18 cellular contexts compared by ENCODE assay signal in genomic region chrX:130771648-130772312, GRCh38.
DNase-seq lines count a peak whose midpoint lies in the region; ATAC-seq and TF ChIP-seq lines count a peak whose summit lies in the region.
"Had no signal": no experiment of that assay in that cellular context is flagged by ENCODE, and none has a peak within 500 bp of the region (broad histone marks: within the 10 kb centered on the region; RNA-seq: fewer than 3 reads in every experiment).

No MANE protein-coding gene starts in this region.

- H3K27ac ChIP-seq in RWPE2 (ENCODE audit: poor library complexity, severe bottlenecking) (peak overlapping the region; percentile 68), fibroblast of lung (ENCODE audit: insufficient read depth, low read length) (peak overlapping the region; percentile 14)
- H3K27ac ChIP-seq: heart left ventricle, neutrophil, suprapubic skin had no signal

- H3K4me1 Mint-ChIP-seq in activated naive CD8-positive, alpha-beta T cell (ENCODE audit: low read depth): no peaks in the 10 kb centered on the region
- peaks cover 2% of the 10 kb centered on the region for H3K4me1 Mint-ChIP-seq in activated naive CD8-positive, alpha-beta T cell treated with anti-CD3 and anti-CD28 coated beads for 36 hours
- peaks cover 5% of the 10 kb centered on the region for H3K4me1 Mint-ChIP-seq in stimulated activated effector memory CD8-positive, alpha-beta T cell treated with anti-CD3 and anti-CD28 coated beads, Interleukin-12 subunit alpha, Interleukin-12 subunit beta, amount 100 ng/mL, for 72 hours
- H3K4me1 Mint-ChIP-seq: activated B cell treated with CpG ODN at 0.5 μM for 24 hours; activated naive CD4-positive, alpha-beta T cell treated with anti-CD3 and anti-CD28 coated beads, Interleukin-2, amount 10 ng/mL, durations not matched to agents 7 days and 5 days had no signal

- H3K9me3 Mint-ChIP-seq in activated naive CD8-positive, alpha-beta T cell (ENCODE audit: low read depth): no peaks in the 10 kb centered on the region
- no peaks in the 10 kb centered on the region for H3K9me3 Mint-ChIP-seq in activated naive CD8-positive, alpha-beta T cell treated with anti-CD3 and anti-CD28 coated beads for 36 hours
- H3K9me3 Mint-ChIP-seq in stimulated activated effector memory CD8-positive, alpha-beta T cell treated with anti-CD3 and anti-CD28 coated beads, Interleukin-12 subunit alpha, Interleukin-12 subunit beta, amount 100 ng/mL, for 72 hours: no peaks in the 10 kb centered on the region
- H3K9me3 Mint-ChIP-seq: activated B cell treated with CpG ODN at 0.5 μM for 24 hours; activated naive CD4-positive, alpha-beta T cell treated with anti-CD3 and anti-CD28 coated beads, Interleukin-2, amount 10 ng/mL, durations not matched to agents 7 days and 5 days; activated T-cell treated with anti-CD3 and anti-CD28 coated beads, Interleukin-2, amount 50 U/mL, for 24 hours; CD4-positive, CD25-positive, alpha-beta regulatory T cell had no signal

- H3K4me1 ChIP-seq in RWPE2 (ENCODE audit: insufficient read depth, poor library complexity, severe bottlenecking) (peaks cover 11% of the 10 kb centered on the region), fibroblast of lung (ENCODE audit: control insufficient read depth, extremely low read depth, insufficient read depth, low read length) (peaks cover 4% of the 10 kb centered on the region)
- H3K4me1 ChIP-seq: suprapubic skin had no signal

- H3K9me3 ChIP-seq in RWPE2 (ENCODE audit: severe bottlenecking) (no peaks in the 10 kb centered on the region), fibroblast of lung (ENCODE audit: control insufficient read depth, insufficient read depth, low read depth, low read length) (no peaks in the 10 kb centered on the region), MG63 (no peaks in the 10 kb centered on the region)
- H3K9me3 ChIP-seq: heart left ventricle, mucosa of descending colon, neutrophil, suprapubic skin had no signal

- H3K36me3 Mint-ChIP-seq in activated naive CD8-positive, alpha-beta T cell: peaks cover 10% of the 10 kb centered on the region
- peaks cover 10% of the 10 kb centered on the region for H3K36me3 Mint-ChIP-seq in activated naive CD8-positive, alpha-beta T cell treated with anti-CD3 and anti-CD28 coated beads for 36 hours
- no peaks in the 10 kb centered on the region for H3K36me3 Mint-ChIP-seq in stimulated activated effector memory CD8-positive, alpha-beta T cell treated with anti-CD3 and anti-CD28 coated beads, Interleukin-12 subunit alpha, Interleukin-12 subunit beta, amount 100 ng/mL, for 72 hours

- no peak overlapping the region for H3K4me2 ChIP-seq in fibroblast of lung (ENCODE audit: extremely low read depth, insufficient read depth, low read length)

- no peaks in the 10 kb centered on the region for H4K20me1 ChIP-seq in fibroblast of lung (ENCODE audit: control insufficient read depth, extremely low read depth, insufficient read depth, low read length)

- no peak for TF ChIP-seq CTCF in RWPE2 (IDR thresholded peaks at IDR 0.05; ENCODE audit: poor library complexity, severe bottlenecking)
- no peak for TF ChIP-seq CTCF in fibroblast of lung (conservative IDR thresholded peaks at IDR 0.05 in 1 of 2, IDR thresholded peaks at IDR 0.05 in 1 of 2; ENCODE audit: low read depth in 1 of 2, low read length in 2 of 2)

- peak overlapping the region; percentile 16 for H3K27ac Mint-ChIP-seq in activated naive CD8-positive, alpha-beta T cell
- H3K27ac Mint-ChIP-seq in activated naive CD8-positive, alpha-beta T cell treated with anti-CD3 and anti-CD28 coated beads for 36 hours: no peak overlapping the region
- H3K27ac Mint-ChIP-seq in stimulated activated effector memory CD8-positive, alpha-beta T cell treated with anti-CD3 and anti-CD28 coated beads, Interleukin-12 subunit alpha, Interleukin-12 subunit beta, amount 100 ng/mL, for 72 hours: no peak overlapping the region
- H3K27ac Mint-ChIP-seq: activated B cell treated with CpG ODN at 0.5 μM for 24 hours; activated naive CD4-positive, alpha-beta T cell treated with anti-CD3 and anti-CD28 coated beads, Interleukin-2, amount 10 ng/mL, durations not matched to agents 7 days and 5 days; activated T-cell treated with anti-CD3 and anti-CD28 coated beads, Interleukin-2, amount 50 U/mL, for 24 hours had no signal

- no peaks in the 10 kb centered on the region for H3K79me2 ChIP-seq in fibroblast of lung (ENCODE audit: control insufficient read depth, insufficient read depth, low read length)

- H3K27me3 ChIP-seq in RWPE2 (ENCODE audit: insufficient read depth, poor library complexity, severe bottlenecking) (no peaks in the 10 kb centered on the region), fibroblast of lung (ENCODE audit: control insufficient read depth, insufficient read depth, low read length) (no peaks in the 10 kb centered on the region), MG63 (no peaks in the 10 kb centered on the region)
- H3K27me3 ChIP-seq: heart left ventricle, neutrophil, suprapubic skin had no signal

- no peak for ATAC-seq in RWPE2 (ENCODE audit: low read depth)
- ATAC-seq in stimulated activated effector memory CD8-positive, alpha-beta T cell treated with anti-CD3 and anti-CD28 coated beads, Interleukin-12 subunit alpha, Interleukin-12 subunit beta, amount 100 ng/mL, for 72 hours: peak; percentile 48
- ATAC-seq: GM12878, heart left ventricle, mucosa of descending colon had no signal

- H3K4me3 ChIP-seq in RWPE2 (ENCODE audit: severe bottlenecking): no peak overlapping the region
- H3K4me3 ChIP-seq in fibroblast of lung (replicated peaks in 1 of 4; ENCODE audit: control extremely low read depth in 1 of 4, insufficient read depth in 1 of 4, low read depth in 3 of 4, low read length in 4 of 4): no peak overlapping the region
- no peak overlapping the region for H3K4me3 ChIP-seq in MG63
- H3K4me3 ChIP-seq: GM12878, heart left ventricle, mucosa of descending colon, suprapubic skin had no signal

- no peak overlapping the region for H3K9ac ChIP-seq in fibroblast of lung (ENCODE audit: insufficient read depth, low read length)

- H3K36me3 ChIP-seq in RWPE2 (ENCODE audit: low read depth) (no peaks in the 10 kb centered on the region), fibroblast of lung (ENCODE audit: control insufficient read depth, insufficient read depth, low read length) (no peaks in the 10 kb centered on the region), MG63 (no peaks in the 10 kb centered on the region)
- H3K36me3 ChIP-seq: heart left ventricle, neutrophil, suprapubic skin had no signal

- no peak overlapping the region for H2AFZ ChIP-seq in fibroblast of lung (ENCODE audit: low read length)

- no peak overlapping the region for H3K4me3 Mint-ChIP-seq in activated naive CD8-positive, alpha-beta T cell
- no peak overlapping the region for H3K4me3 Mint-ChIP-seq in activated naive CD8-positive, alpha-beta T cell treated with anti-CD3 and anti-CD28 coated beads for 36 hours
- H3K4me3 Mint-ChIP-seq in stimulated activated effector memory CD8-positive, alpha-beta T cell treated with anti-CD3 and anti-CD28 coated beads, Interleukin-12 subunit alpha, Interleukin-12 subunit beta, amount 100 ng/mL, for 72 hours: no peak overlapping the region
- H3K4me3 Mint-ChIP-seq: activated B cell treated with CpG ODN at 0.5 μM for 24 hours; activated naive CD4-positive, alpha-beta T cell treated with anti-CD3 and anti-CD28 coated beads, Interleukin-2, amount 10 ng/mL, durations not matched to agents 7 days and 5 days; activated T-cell treated with anti-CD3 and anti-CD28 coated beads, Interleukin-2, amount 50 U/mL, for 24 hours; CD4-positive, CD25-positive, alpha-beta regulatory T cell had no signal

- DNase-seq in activated naive CD8-positive, alpha-beta T cell treated with anti-CD3 and anti-CD28 coated beads for 36 hours: no peak
- no peak for DNase-seq in RWPE2 (ENCODE audit: low spot score)
- DNase-seq in fibroblast of lung (ENCODE audit: low read depth in 2 of 2): no peak
- DNase-seq in stimulated activated effector memory CD8-positive, alpha-beta T cell treated with anti-CD3 and anti-CD28 coated beads, Interleukin-12 subunit alpha, Interleukin-12 subunit beta, amount 100 ng/mL, for 72 hours (ENCODE audit: low spot score in 2 of 2): no peak
- DNase-seq in NCI-H2196 (lab: John Stamatoyannopoulos, UW; ENCODE audit: unreplicated experiment): no peak
- no peak for DNase-seq in occipital lobe (lab: John Stamatoyannopoulos, UW)
- no peak for DNase-seq in MG63
- DNase-seq: activated B cell treated with CpG ODN at 0.5 μM for 24 hours; activated naive CD4-positive, alpha-beta T cell treated with anti-CD3 and anti-CD28 coated beads, Interleukin-2, amount 10 ng/mL, durations not matched to agents 7 days and 5 days; activated T-cell treated with anti-CD3 and anti-CD28 coated beads, Interleukin-2, amount 50 U/mL, for 24 hours; CD4-positive, CD25-positive, alpha-beta regulatory T cell; heart left ventricle; mucosa of descending colon; RPMI8226 had no signal

- no peaks in the 10 kb centered on the region for H3K27me3 Mint-ChIP-seq in activated naive CD8-positive, alpha-beta T cell
- no peaks in the 10 kb centered on the region for H3K27me3 Mint-ChIP-seq in activated naive CD8-positive, alpha-beta T cell treated with anti-CD3 and anti-CD28 coated beads for 36 hours
- H3K27me3 Mint-ChIP-seq: activated B cell treated with CpG ODN at 0.5 μM for 24 hours; activated naive CD4-positive, alpha-beta T cell treated with anti-CD3 and anti-CD28 coated beads, Interleukin-2, amount 10 ng/mL, durations not matched to agents 7 days and 5 days; CD4-positive, CD25-positive, alpha-beta regulatory T cell had no signal
